15 cellular contexts compared by ENCODE assay signal in genomic region chr3:45180051-45180450, GRCh38. TPM values are rescaled to one million over a fixed set of nuclear protein-coding genes. Genes with fewer than 3 reads are reported as not detected.
DNase-seq lines count a peak whose midpoint lies in the region; ATAC-seq, FAIRE-seq and TF ChIP-seq lines count a peak whose summit lies in the region.
"Had no signal": no experiment of that assay in that cellular context is flagged by ENCODE, and none has a peak within 500 bp of the region (broad histone marks: within the 10 kb centered on the region; RNA-seq: fewer than 3 reads in every experiment).

No MANE protein-coding gene starts in this region.

- H3K9me3 Mint-ChIP-seq in progenitor cell of endocrine pancreas (ENCODE audit: low read depth), result no peaks in the 10 kb centered on the region
- H3K9me3 Mint-ChIP-seq: activated CD8-positive, alpha-beta T cell treated with anti-CD3 and anti-CD28 coated beads for 36 hours; nephron had no signal

- H3K36me3 Mint-ChIP-seq in progenitor cell of endocrine pancreas (ENCODE audit: insufficient read depth), result no peaks in the 10 kb centered on the region

- H3K79me2 ChIP-seq in mammary epithelial cell (ENCODE audit: insufficient read depth, low read length), result no peaks in the 10 kb centered on the region

- H3K4me3 Mint-ChIP-seq in progenitor cell of endocrine pancreas (ENCODE audit: low read depth), result no peak overlapping the region
- H3K4me3 Mint-ChIP-seq: activated CD8-positive, alpha-beta T cell treated with anti-CD3 and anti-CD28 coated beads for 36 hours; nephron had no signal

- no peak for ATAC-seq in stimulated activated naive CD8-positive, alpha-beta T cell treated with anti-CD3 and anti-CD28 coated beads, Interleukin-15, Interleukin-2, amounts not matched to agents 100 U/mL and 50 U/mL, for 24 hours
- ATAC-seq: activated CD8-positive, alpha-beta T cell treated with anti-CD3 and anti-CD28 coated beads for 36 hours; left lung had no signal

- DNase-seq in AG04449 (ENCODE audit: low read depth, low spot score) (peak; percentile 26), HTR-8/SVneo (ENCODE audit: insufficient read length, low spot score) (no peak), mammary epithelial cell (peak; percentile 59), kidney tubule cell (ENCODE audit: low spot score) (peak; percentile 84), NCI-H524 treated with DMSO at 0.1 percent for 48 hours (lab: John Stamatoyannopoulos, UW) (no peak), progenitor cell of endocrine pancreas (ENCODE audit: low spot score, unreplicated experiment) (no peak), NCI-H1417 treated with DMSO at 0.1 percent for 48 hours (lab: John Stamatoyannopoulos, UW) (no peak)
- DNase-seq in stimulated activated naive CD8-positive, alpha-beta T cell treated with anti-CD3 and anti-CD28 coated beads, Interleukin-15, Interleukin-2, amounts not matched to agents 100 U/mL and 50 U/mL, for 24 hours, result no peak
- DNase-seq: activated CD8-positive, alpha-beta T cell treated with anti-CD3 and anti-CD28 coated beads for 36 hours; effector CD8-positive, alpha-beta T cell; H7; left lung; NCI-H2081 treated with DMSO at 0.1 percent for 48 hours; SJCRH30 had no signal

- H3K27ac Mint-ChIP-seq in progenitor cell of endocrine pancreas, result no peak overlapping the region
- H3K27ac Mint-ChIP-seq: activated CD8-positive, alpha-beta T cell treated with anti-CD3 and anti-CD28 coated beads for 36 hours had no signal

- peaks cover 11% of the 10 kb centered on the region for H3K4me1 Mint-ChIP-seq in progenitor cell of endocrine pancreas (ENCODE audit: low read depth)

- H3K27ac ChIP-seq in mammary epithelial cell (ENCODE audit: insufficient read depth, low read depth, low read length), result no peak overlapping the region
- H3K27ac ChIP-seq: left lung, SJCRH30 had no signal

- in situ Hi-C loops in mammary epithelial cell (cut with MboI; ENCODE audit: low sequenced_read_pairs in 2 of 2), result no loop called here

- dilution Hi-C loops in mammary epithelial cell (cut with HindIII; ENCODE audit: low sequenced_read_pairs), result no loop called here

- intact Hi-C loops in mammary epithelial cell (cut with micrococcal nuclease), result no loop called here

- POLR2A ChIA-PET in AG04449 (lab: Yijun Ruan, JAX), result no interaction called here

- H4K20me1 ChIP-seq in mammary epithelial cell (ENCODE audit: insufficient read depth, low read length), result no peaks in the 10 kb centered on the region

- no peak overlapping the region for H3K4me2 ChIP-seq in mammary epithelial cell (ENCODE audit: insufficient read depth, low read depth, low read length)

- peaks cover 37% of the 10 kb centered on the region for H3K4me1 ChIP-seq in mammary epithelial cell (ENCODE audit: insufficient read depth, low read length)
- H3K4me1 ChIP-seq: left lung had no signal

- no peak overlapping the region for H3K9ac ChIP-seq in mammary epithelial cell (ENCODE audit: insufficient read depth, low read length)

- BruUV-seq in mammary epithelial cell (replicated peaks; lab: Mats Ljungman, UMichigan), result no TSS peak

- no peaks in the 10 kb centered on the region for H3K27me3 ChIP-seq in mammary epithelial cell (ENCODE audit: insufficient read depth, low read length)
- H3K27me3 ChIP-seq: SJCRH30 had no signal

- H3K9me3 ChIP-seq in mammary epithelial cell (replicated peaks; ENCODE audit: insufficient read depth, low read length), result no peaks in the 10 kb centered on the region
- H3K9me3 ChIP-seq: left lung, SJCRH30 had no signal

- H2AFZ ChIP-seq in mammary epithelial cell (ENCODE audit: low read depth, low read length), result no peak overlapping the region

- H3K36me3 ChIP-seq in mammary epithelial cell (ENCODE audit: insufficient read depth, low read length), result no peaks in the 10 kb centered on the region
- H3K36me3 ChIP-seq: left lung, SJCRH30 had no signal

- TF ChIP-seq CTCF in AG04449 (IDR thresholded peaks at IDR 0.05; ENCODE audit: insufficient read depth, low read length, missing control alignments) (no peak), mammary epithelial cell (conservative IDR thresholded peaks at IDR 0.05 in 1 of 2, IDR thresholded peaks at IDR 0.05 in 1 of 2; ENCODE audit: extremely low read depth in 1 of 2, insufficient read depth in 1 of 2, low read depth in 1 of 2, low read length in 2 of 2) (no peak), progenitor cell of endocrine pancreas (IDR thresholded peaks at IDR 0.05; ENCODE audit: unreplicated experiment) (no peak)

- FAIRE-seq in HTR-8/SVneo (lab: Jason Lieb, UNC), result peak; percentile 71

- peaks cover 17% of the 10 kb centered on the region for H3K27me3 Mint-ChIP-seq in progenitor cell of endocrine pancreas

- H3K4me3 ChIP-seq in AG04449 (ENCODE audit: low read depth, low read length) (no peak overlapping the region), mammary epithelial cell (replicated peaks in 1 of 3; ENCODE audit: insufficient read depth in 1 of 3, low read depth in 2 of 3, low read length in 3 of 3) (no peak overlapping the region)
- H3K4me3 ChIP-seq: left lung, SJCRH30 had no signal

- CTCF ChIA-PET in AG04449 (lab: Yijun Ruan, JAX) (interaction anchor here (1.1 to 2.0 kb wide), 3 partner anchors 25 to 328 kb away, joined by 3 to 7 read pairs (median 4); no protein-coding TSS in a partner anchor), mammary epithelial cell (lab: Charles Lee; ENCODE audit: low non-redundant PET) (no interaction called here)

- WGBS in mammary epithelial cell (ENCODE audit: low coverage, missing lambda C conversion rate), result 60% methylated on average over 6 of the region's 6 CpGs

RNA-seq across cellular contexts. Expression of gene CDCP1, which starts 33.9 kb away (rescaled TPM):
- total RNA-seq in mammary epithelial cell, result 100 to 1,000 TPM; 126 to 271 TPM
- polyA plus RNA-seq in mammary epithelial cell, result 138 TPM
- polyA minus RNA-seq in mammary epithelial cell, result 432 TPM
- total RNA-seq in progenitor cell of endocrine pancreas, result 10.1 and 15.3 TPM in 2 replicates
- total RNA-seq: SJCRH30 had no signal

RNA-seq across cellular contexts. Expression of gene TMEM158, which starts 46.0 kb away (rescaled TPM):
- total RNA-seq in mammary epithelial cell (1 to 10 TPM; 5.0 to 9.3 TPM), progenitor cell of endocrine pancreas (3.8 and 4.9 TPM in 2 replicates)
- 2.4 TPM for polyA plus RNA-seq in mammary epithelial cell
- polyA minus RNA-seq in mammary epithelial cell, result not detected
- total RNA-seq: activated CD8-positive, alpha-beta T cell treated with anti-CD3 and anti-CD28 coated beads for 36 hours had no signal

Comparison
In these comparisons a context has a peak if more than half of its experiments do, and no peak if none do; other contexts are left out.
1. DNase-seq: peak in AG04449 (single experiment), mammary epithelial cell (single experiment) and kidney tubule cell (single experiment); none in HTR-8/SVneo (single experiment), NCI-H524 treated with DMSO at 0.1 percent for 48 hours (single experiment), stimulated activated naive CD8-positive, alpha-beta T cell treated with anti-CD3 and anti-CD28 coated beads, Interleukin-15, Interleukin-2, amounts not matched to agents 100 U/mL and 50 U/mL, for 24 hours (single experiment), progenitor cell of endocrine pancreas (single experiment) and NCI-H1417 treated with DMSO at 0.1 percent for 48 hours (single experiment).